25 cellular contexts compared by ENCODE assay signal in genomic region chr9:81320909-81321482, GRCh38.
DNase-seq lines count a peak whose midpoint lies in the region; TF ChIP-seq lines count a peak whose summit lies in the region.
"Had no signal": no experiment of that assay in that cellular context is flagged by ENCODE, and none has a peak within 500 bp of the region (broad histone marks: within the 10 kb centered on the region; RNA-seq: fewer than 3 reads in every experiment).

No MANE protein-coding gene starts in this region.

- no peak overlapping the region for H3K4me3 ChIP-seq in dorsolateral prefrontal cortex
- H3K4me3 ChIP-seq: breast epithelium, psoas muscle, sigmoid colon, uterus had no signal

- intact Hi-C loops in dorsolateral prefrontal cortex (cut with DNase I) = no loop called here

- DNase-seq in NCI-H1694 treated with DMSO at 0.1 percent for 48 hours (lab: John Stamatoyannopoulos, UW) (peak; percentile 2), NCI-H1694 (lab: John Stamatoyannopoulos, UW) (no peak), NCI-H1105 (lab: John Stamatoyannopoulos, UW) (peak; percentile 82), NCI-H446 treated with DMSO at 0.1 percent for 48 hours (lab: John Stamatoyannopoulos, UW) (peak; percentile 75), left kidney (ENCODE audit: low read depth, low spot score) (peak; percentile 11), dorsolateral prefrontal cortex (no peak), COLO668 (lab: John Stamatoyannopoulos, UW; ENCODE audit: unreplicated experiment) (no peak)
- no peak for DNase-seq in activated CD4-positive, alpha-beta T cell treated with anti-CD3 and anti-CD28 coated beads for 1 hour
- DNase-seq: 8988T; activated B cell treated with CpG ODN at 0.5 μM for 24 hours; activated CD4-positive, alpha-beta T cell treated with anti-CD3 and anti-CD28 coated beads, Interleukin-2, amount 50 U/mL, for 4 hours; amygdala; CD4-positive, alpha-beta T cell; effector memory CD4-positive, alpha-beta T cell; H9; islet precursor cell; naive B cell; NCI-H1436 treated with DMSO at 0.1 percent for 48 hours; NCI-H2227 treated with DMSO at 0.1 percent for 48 hours; psoas muscle; Right ventricle myocardium superior; sigmoid colon; stimulated activated naive CD4-positive, alpha-beta T cell treated with Interleukin-2 at 50 U/mL for 16 hours; uterus had no signal

- no peaks in the 10 kb centered on the region for H3K27me3 ChIP-seq in dorsolateral prefrontal cortex
- H3K27me3 ChIP-seq: breast epithelium, sigmoid colon, uterus had no signal

- H3K27ac ChIP-seq in dorsolateral prefrontal cortex = no peak overlapping the region
- H3K27ac ChIP-seq: breast epithelium, psoas muscle, sigmoid colon, uterus had no signal

- no peak for TF ChIP-seq CTCF in dorsolateral prefrontal cortex (IDR thresholded peaks at IDR 0.05 in 54 of 56, conservative IDR thresholded peaks at IDR 0.05 in 2 of 56; ENCODE audit: low read depth in 1 of 56, partially characterized antibody in 56 of 56)

Comparison
In these comparisons a context has a peak if more than half of its experiments do, and no peak if none do; other contexts are left out.
1. DNase-seq: peak in NCI-H1694 treated with DMSO at 0.1 percent for 48 hours (single experiment), NCI-H1105 (single experiment), NCI-H446 treated with DMSO at 0.1 percent for 48 hours (single experiment) and left kidney (single experiment); none in NCI-H1694 (single experiment), dorsolateral prefrontal cortex (0 of 10), activated CD4-positive, alpha-beta T cell treated with anti-CD3 and anti-CD28 coated beads for 1 hour (single experiment) and COLO668 (single experiment).